Comparison of ENCODE assay signal across 6 cellular contexts in the genomic region with DNA sequence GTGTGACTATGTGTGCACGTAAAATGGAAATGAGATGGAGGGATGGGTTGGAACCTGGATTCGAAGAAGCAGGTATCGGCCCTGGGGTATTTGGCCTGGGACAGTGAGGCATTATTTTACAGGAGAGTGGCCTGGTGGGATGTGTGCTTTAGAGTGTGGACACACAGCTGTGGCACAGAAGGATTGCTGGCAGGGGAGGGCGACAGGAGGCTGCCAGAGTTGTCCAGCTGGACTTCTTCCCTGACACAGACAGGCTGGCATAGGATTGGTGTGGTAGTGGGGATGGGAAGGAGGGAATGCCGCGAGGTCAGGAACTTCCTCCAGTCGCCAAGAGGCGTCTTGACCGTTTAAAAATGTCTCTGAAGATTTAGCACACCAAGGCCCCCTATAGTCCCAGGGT.
DNase-seq lines count a peak whose midpoint lies in the region; ATAC-seq and TF ChIP-seq lines count a peak whose summit lies in the region.
"Not testable (repeated sequence)": the region's sequence is repeated elsewhere in the genome, so short reads cannot be mapped to it uniquely, and the experiment has no call there.

No MANE protein-coding gene starts in this region.

- TF ChIP-seq POLR2A in right lobe of liver (IDR thresholded peaks at IDR 0.05), result not testable (repeated sequence)

- not testable (repeated sequence) for H3K4me1 ChIP-seq in right cardiac atrium (ENCODE audit: control insufficient read depth, insufficient read depth, low read length); right lobe of liver; upper lobe of right lung

- not testable (repeated sequence) for H3K4me3 Mint-ChIP-seq in activated naive CD4-positive, alpha-beta T cell treated with anti-CD3 and anti-CD28 coated beads, Interleukin-2, amount 10 ng/mL, durations not matched to agents 7 days and 5 days

- ATAC-seq in Right ventricle myocardium superior (ENCODE audit: poor library complexity) (peak; percentile 48), left cardiac atrium (peak; percentile 38 to 53), right cardiac atrium (peak; percentile 40 to 49), right lobe of liver (peak; percentile 27 to 57 (median 38)), upper lobe of right lung (peak; percentile 29)

- H3K27ac ChIP-seq in right cardiac atrium (ENCODE audit: low read length); right lobe of liver; upper lobe of right lung: not testable (repeated sequence)

- H3K27ac Mint-ChIP-seq in activated naive CD4-positive, alpha-beta T cell treated with anti-CD3 and anti-CD28 coated beads, Interleukin-2, amount 10 ng/mL, durations not matched to agents 7 days and 5 days, result peak overlapping the region; percentile 33

- WGBS in right cardiac atrium, result 71% methylated on average over 8 of the region's 9 CpGs
- 92% methylated on average over 3 of the region's 9 CpGs for WGBS in right lobe of liver (ENCODE audit: insufficient coverage, low coverage, low lambda C conversion rate, missing lambda C conversion rate)

- H3K9me3 ChIP-seq in right cardiac atrium (ENCODE audit: control insufficient read depth, low read length); right lobe of liver; upper lobe of right lung: not testable (repeated sequence)

- not testable (repeated sequence) for DNase-seq in activated naive CD4-positive, alpha-beta T cell treated with anti-CD3 and anti-CD28 coated beads, Interleukin-2, amount 10 ng/mL, durations not matched to agents 7 days and 5 days; Right ventricle myocardium superior; left cardiac atrium; right cardiac atrium; right lobe of liver; upper lobe of right lung

- intact Hi-C loops in Right ventricle myocardium superior (cut with DNase I); left cardiac atrium (cut with DNase I); right cardiac atrium (cut with DNase I); right lobe of liver (cut with DNase I); upper lobe of right lung (cut with DNase I): not testable (repeated sequence)

- not testable (repeated sequence) for H3K27me3 ChIP-seq in right cardiac atrium (ENCODE audit: control insufficient read depth, insufficient read depth); right lobe of liver; upper lobe of right lung

- H3K9me3 Mint-ChIP-seq in activated naive CD4-positive, alpha-beta T cell treated with anti-CD3 and anti-CD28 coated beads, Interleukin-2, amount 10 ng/mL, durations not matched to agents 7 days and 5 days, result not testable (repeated sequence)

- not testable (repeated sequence) for H3K36me3 ChIP-seq in right lobe of liver, upper lobe of right lung

- H3K4me1 Mint-ChIP-seq in activated naive CD4-positive, alpha-beta T cell treated with anti-CD3 and anti-CD28 coated beads, Interleukin-2, amount 10 ng/mL, durations not matched to agents 7 days and 5 days, result not testable (repeated sequence)

- H3K4me3 ChIP-seq in right cardiac atrium (ENCODE audit: low read length); right lobe of liver; upper lobe of right lung: not testable (repeated sequence)

- H3K36me3 Mint-ChIP-seq in activated naive CD4-positive, alpha-beta T cell treated with anti-CD3 and anti-CD28 coated beads, Interleukin-2, amount 10 ng/mL, durations not matched to agents 7 days and 5 days, result not testable (repeated sequence)

- not testable (repeated sequence) for TF ChIP-seq CTCF in right lobe of liver (IDR thresholded peaks at IDR 0.05); upper lobe of right lung (IDR thresholded peaks at IDR 0.05)

- CTCF ChIA-PET in activated naive CD4-positive, alpha-beta T cell treated with anti-CD3 and anti-CD28 coated beads, Interleukin-2, amount 10 ng/mL, durations not matched to agents 7 days and 5 days (lab: Charles Lee), result not testable (repeated sequence)

- H3K27me3 Mint-ChIP-seq in activated naive CD4-positive, alpha-beta T cell treated with anti-CD3 and anti-CD28 coated beads, Interleukin-2, amount 10 ng/mL, durations not matched to agents 7 days and 5 days, result not testable (repeated sequence)
